In the genomic region with DNA sequence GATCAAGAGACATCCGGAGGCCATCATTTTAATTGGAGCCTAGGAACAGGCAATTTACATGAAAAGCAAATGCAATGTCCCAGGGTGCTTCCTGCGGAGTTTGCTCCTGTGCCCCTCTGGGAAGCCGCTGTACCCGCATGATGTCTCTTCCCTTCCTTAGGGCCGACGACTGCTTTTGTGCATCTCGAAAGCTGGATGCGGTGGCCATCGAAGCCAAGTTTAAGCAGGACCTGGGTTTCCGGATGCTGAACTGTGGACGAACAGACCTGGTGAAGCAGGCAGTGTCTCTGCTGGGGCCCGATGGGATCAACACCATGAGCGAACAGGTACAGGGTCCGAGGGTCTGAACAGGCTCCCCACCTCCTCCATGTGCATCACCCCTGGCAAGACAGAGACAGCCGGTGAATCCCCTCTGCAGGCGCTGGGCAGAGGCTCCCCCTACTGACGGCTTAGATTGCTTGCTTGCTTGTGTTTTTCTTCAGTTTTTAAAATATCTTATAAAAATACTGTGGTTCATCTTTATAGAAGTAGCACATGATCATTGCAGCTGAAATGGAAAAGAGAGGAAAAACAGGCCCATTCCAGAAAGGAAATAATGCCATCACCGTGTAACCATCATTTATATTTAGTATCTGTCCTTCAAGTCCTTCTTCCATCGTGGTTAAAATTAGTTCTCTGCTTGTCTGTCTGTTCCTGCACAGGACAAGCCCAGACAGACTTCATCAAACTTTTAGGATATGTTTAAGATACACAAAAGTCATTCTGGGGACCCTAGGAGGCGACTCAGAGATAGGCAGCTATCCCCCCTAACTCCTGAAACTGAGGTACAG, we compare ENCODE assay signal across 1 cellular context.
TF ChIP-seq lines count a peak whose summit lies in the region.

No MANE protein-coding gene starts in this region.

TF ChIP-seq in GM23338, 12 proteins besides CTCF, POLR2A, EP300 and RAD21 (continued from another document):
- TF ChIP-seq NANOG (IDR thresholded peaks at IDR 0.05; ENCODE audit: borderline replicate concordance) (no peak; the same call in 1 of the 2 replicates), JUNB (IDR thresholded peaks at IDR 0.05; ENCODE audit: unreplicated experiment) (no peak)
